ENCODE assay signal across 11 cellular contexts in genomic region chr5:150137168-150137957, GRCh38. TPM values are rescaled to one million over a fixed set of nuclear protein-coding genes. Genes with fewer than 3 reads are reported as not detected.
DNase-seq lines count a peak whose midpoint lies in the region; ATAC-seq and TF ChIP-seq lines count a peak whose summit lies in the region.
"Had no signal": no experiment of that assay in that cellular context is flagged by ENCODE, and none has a peak within 500 bp of the region (broad histone marks: within the 10 kb centered on the region; RNA-seq: fewer than 3 reads in every experiment).

No MANE protein-coding gene starts in this region.

- no peak for TF ChIP-seq POLR2A in stomach (IDR thresholded peaks at IDR 0.05)

- peak overlapping the region in 1 of 2 experiments; percentile 5; a peak in 1 of 5 replicates for H3K4me3 Mint-ChIP-seq in H9
- H3K4me3 Mint-ChIP-seq in activated T-cell treated with anti-CD3 and anti-CD28 coated beads, Interleukin-2, amount 50 U/mL, for 4 hours, result no peak overlapping the region
- H3K4me3 Mint-ChIP-seq in natural killer cell treated with Interleukin-12 subunit alpha and Interleukin-12 subunit beta and Interleukin-15 and Interleukin-18, amount 100 ng/mL, for 72 hours, result no peak overlapping the region
- no peak overlapping the region for H3K4me3 Mint-ChIP-seq in glutamatergic neuron (ENCODE audit: unreplicated experiment)

- H3K4me1 ChIP-seq in H9 (ENCODE audit: insufficient read depth, low read length) (peaks cover 17% of the 10 kb centered on the region; the same call in 1 of the 2 replicates), stomach (peaks cover 48 to 66% (median 58%) of the 10 kb centered on the region in 4 donors)

- TF ChIP-seq EP300 in stomach (IDR thresholded peaks at IDR 0.05), result no peak

- no peak overlapping the region for H4K8ac ChIP-seq in H9 (replicated peaks; ENCODE audit: insufficient read length, low read depth, low read length)

- H3K23ac ChIP-seq in H9 (ENCODE audit: insufficient read length, low read depth, low read length), result no peak overlapping the region

- H3K23me2 ChIP-seq in H9 (ENCODE audit: insufficient read length, low read depth, low read length, poor library complexity, severe bottlenecking), result no peaks in the 10 kb centered on the region

- peak; percentile 34 for ATAC-seq in left colon
- no peak for ATAC-seq in activated T-cell treated with anti-CD3 and anti-CD28 coated beads, Interleukin-2, amount 50 U/mL, for 4 hours
- ATAC-seq in natural killer cell treated with Interleukin-12 subunit alpha and Interleukin-12 subunit beta and Interleukin-15 and Interleukin-18, amount 100 ng/mL, for 72 hours, result no peak

- no peak overlapping the region for H3K9ac ChIP-seq in H9 (ENCODE audit: extremely low read depth, insufficient read length, low read length)

- H3K27ac ChIP-seq in H9 (ENCODE audit: insufficient read length, low read depth, low read length), result no peak overlapping the region
- H3K27ac ChIP-seq in caudate nucleus (ENCODE audit: low read depth, low read length), result peak overlapping the region; percentile 82
- peak overlapping the region in 4 of 5 donors; percentile 73 to 85 (median 82) for H3K27ac ChIP-seq in stomach

- H4K5ac ChIP-seq in H9 (ENCODE audit: insufficient read length, low read depth, low read length), result no peak overlapping the region

- no peak overlapping the region for H4K91ac ChIP-seq in H9 (ENCODE audit: insufficient read length, low read depth, low read length)

- DNase-seq in H9 (peak; percentile 77), caudate nucleus (lab: John Stamatoyannopoulos, UW) (no peak), left colon (no peak), stomach (peak; percentile 38), MG63 (no peak), glutamatergic neuron (no peak)
- no peak for DNase-seq in activated T-cell treated with anti-CD3 and anti-CD28 coated beads, Interleukin-2, amount 50 U/mL, for 4 hours
- DNase-seq in natural killer cell treated with Interleukin-12 subunit alpha and Interleukin-12 subunit beta and Interleukin-15 and Interleukin-18, amount 100 ng/mL, for 72 hours (ENCODE audit: low spot score), result no peak
- DNase-seq: NCI-H1105 treated with DMSO at 0.1 percent for 48 hours had no signal

- no peaks in the 10 kb centered on the region for H3K27me3 ChIP-seq in H9 (ENCODE audit: insufficient read depth, low read length)
- no peaks in the 10 kb centered on the region for H3K27me3 ChIP-seq in stomach
- no peaks in the 10 kb centered on the region for H3K27me3 ChIP-seq in MG63

- no peaks in the 10 kb centered on the region for H3K79me1 ChIP-seq in H9 (ENCODE audit: insufficient read depth, low read depth, low read length, poor library complexity, severe bottlenecking)

- H3K79me2 ChIP-seq in H9 (ENCODE audit: insufficient read depth, low read length), result no peaks in the 10 kb centered on the region

- peaks cover 39 to 56% of the 10 kb centered on the region in 2 experiments for H3K4me1 Mint-ChIP-seq in H9
- H3K4me1 Mint-ChIP-seq in activated T-cell treated with anti-CD3 and anti-CD28 coated beads, Interleukin-2, amount 50 U/mL, for 4 hours (ENCODE audit: low read depth), result no peaks in the 10 kb centered on the region
- H3K4me1 Mint-ChIP-seq in natural killer cell treated with Interleukin-12 subunit alpha and Interleukin-12 subunit beta and Interleukin-15 and Interleukin-18, amount 100 ng/mL, for 72 hours (ENCODE audit: low read depth in 2 of 2), result peaks cover 14 to 20% of the 10 kb centered on the region in 2 donors
- H3K4me1 Mint-ChIP-seq in glutamatergic neuron (ENCODE audit: low read depth, unreplicated experiment), result peaks cover 21% of the 10 kb centered on the region

- H2BK120ac ChIP-seq in H9 (ENCODE audit: low read depth, low read length, poor library complexity, severe bottlenecking), result no peak overlapping the region

- H3T11ph ChIP-seq in H9 (ENCODE audit: low read length), result no peak overlapping the region

- no peak for TF ChIP-seq CTCF in H9 (conservative IDR thresholded peaks at IDR 0.05)
- TF ChIP-seq CTCF in stomach (IDR thresholded peaks at IDR 0.05), result no peak
- TF ChIP-seq CTCF in glutamatergic neuron (IDR thresholded peaks at IDR 0.05; ENCODE audit: partially characterized antibody, unreplicated experiment), result no peak

- no peaks in the 10 kb centered on the region for H3K9me3 Mint-ChIP-seq in H9
- H3K9me3 Mint-ChIP-seq in activated T-cell treated with anti-CD3 and anti-CD28 coated beads, Interleukin-2, amount 50 U/mL, for 4 hours, result no peaks in the 10 kb centered on the region
- no peaks in the 10 kb centered on the region for H3K9me3 Mint-ChIP-seq in natural killer cell treated with Interleukin-12 subunit alpha and Interleukin-12 subunit beta and Interleukin-15 and Interleukin-18, amount 100 ng/mL, for 72 hours
- peaks cover 5% of the 10 kb centered on the region for H3K9me3 Mint-ChIP-seq in glutamatergic neuron (ENCODE audit: unreplicated experiment)

- intact Hi-C loops in left colon (cut with DNase I, micrococcal nuclease) (no loop called here), stomach (cut with DNase I; ENCODE audit: low total_unique reads) (no loop called here)

- H3K27ac Mint-ChIP-seq in H9, result peak overlapping the region in 1 of 3 experiments; percentile 95; a peak in 3 of 7 replicates
- H3K27ac Mint-ChIP-seq in natural killer cell treated with Interleukin-12 subunit alpha and Interleukin-12 subunit beta and Interleukin-15 and Interleukin-18, amount 100 ng/mL, for 72 hours, result peak overlapping the region in 1 of 2 donors; percentile 4
- H3K27ac Mint-ChIP-seq in glutamatergic neuron (ENCODE audit: unreplicated experiment), result no peak overlapping the region

- no peaks in the 10 kb centered on the region for H3K9me3 ChIP-seq in H9 (ENCODE audit: control insufficient read depth, low read depth, low read length)
- no peaks in the 10 kb centered on the region for H3K9me3 ChIP-seq in stomach
- H3K9me3 ChIP-seq in MG63, result no peaks in the 10 kb centered on the region

- H3K14ac ChIP-seq in H9 (ENCODE audit: insufficient read depth, low read length), result peak overlapping the region; percentile 32; the same call in 1 of the 2 replicates

- H3K4me2 ChIP-seq in H9 (ENCODE audit: insufficient read depth, insufficient read length, low read length), result no peak overlapping the region

- no CpG with 5 or more reads among the region's 12 CpGs for WGBS in H9 (ENCODE audit: extremely low coverage, insufficient read length, low lambda C conversion rate)
- 28 to 49% (median 36%) methylated on average over 10 to 12 of the region's 12 CpGs for WGBS in stomach, 5 donors

- no peak overlapping the region for H2AK5ac ChIP-seq in H9 (ENCODE audit: insufficient read length, low read length)

- H3K18ac ChIP-seq in H9 (ENCODE audit: insufficient read length, low read depth, low read length), result peak overlapping the region; percentile 11

- peaks cover 2% of the 10 kb centered on the region for H4K20me1 ChIP-seq in H9 (ENCODE audit: control insufficient read depth, insufficient read depth, insufficient read length)

- no peak overlapping the region for H2BK20ac ChIP-seq in H9 (ENCODE audit: low read depth, low read length, poor library complexity, severe bottlenecking)

- no peak overlapping the region for H3K56ac ChIP-seq in H9 (ENCODE audit: insufficient read length, low read depth, low read length)

- no peak overlapping the region for H2BK15ac ChIP-seq in H9 (ENCODE audit: low read depth, low read length)

- H3K36me3 Mint-ChIP-seq in H9 (ENCODE audit: insufficient read depth in 1 of 3, low read depth in 3 of 3) (no peaks in the 10 kb centered on the region), glutamatergic neuron (ENCODE audit: unreplicated experiment) (no peaks in the 10 kb centered on the region)
- H3K36me3 Mint-ChIP-seq in activated T-cell treated with anti-CD3 and anti-CD28 coated beads, Interleukin-2, amount 50 U/mL, for 4 hours (ENCODE audit: insufficient read depth), result no peaks in the 10 kb centered on the region
- H3K36me3 Mint-ChIP-seq in natural killer cell treated with Interleukin-12 subunit alpha and Interleukin-12 subunit beta and Interleukin-15 and Interleukin-18, amount 100 ng/mL, for 72 hours, result no peaks in the 10 kb centered on the region

- H3K4ac ChIP-seq in H9 (ENCODE audit: low read depth, low read length), result no peak overlapping the region; the same call in 1 of the 2 replicates

- no peak overlapping the region for H2BK12ac ChIP-seq in H9 (ENCODE audit: insufficient read length, low read depth, low read length)

- H2AFZ ChIP-seq in H9 (ENCODE audit: low read length), result no peak overlapping the region

- H3K4me3 ChIP-seq in stomach (no peak overlapping the region), MG63 (no peak overlapping the region)

- H3K36me3 ChIP-seq in stomach (peaks cover 0 to 23% (median 9%) of the 10 kb centered on the region in 4 donors), MG63 (peaks cover 10% of the 10 kb centered on the region)

- peaks cover 51% of the 10 kb centered on the region for H3K27me3 Mint-ChIP-seq in H9 (ENCODE audit: low read depth)
- peaks cover 2% of the 10 kb centered on the region for H3K27me3 Mint-ChIP-seq in activated T-cell treated with anti-CD3 and anti-CD28 coated beads, Interleukin-2, amount 50 U/mL, for 4 hours (ENCODE audit: low read depth)
- no peaks in the 10 kb centered on the region for H3K27me3 Mint-ChIP-seq in natural killer cell treated with Interleukin-12 subunit alpha and Interleukin-12 subunit beta and Interleukin-15 and Interleukin-18, amount 100 ng/mL, for 72 hours
- peaks cover 15% of the 10 kb centered on the region for H3K27me3 Mint-ChIP-seq in glutamatergic neuron (ENCODE audit: unreplicated experiment)

- no peak overlapping the region for H2BK5ac ChIP-seq in H9 (ENCODE audit: insufficient read length, low read length)

RNA-seq across cellular contexts. Expression of gene PDGFRB, which starts 18.3 kb away (rescaled TPM):
- total RNA-seq in H9 (2021), result 2.2 and 3.9 TPM in 2 replicates
- total RNA-seq in left colon, result 10 to 100 TPM; 14.2 to 26.0 TPM
- 10 to 100 TPM; 16.5 to 71.2 (median 53.1) TPM for total RNA-seq in stomach
- 1 to 10 TPM; 4.7 to 9.1 (median 6.9) TPM for polyA plus RNA-seq in stomach
- under 1 TPM; 0.19 to 0.40 (median 0.37) TPM for total RNA-seq in activated T-cell treated with anti-CD3 and anti-CD28 coated beads, Interleukin-2, amount 50 U/mL, for 4 hours
- total RNA-seq in MG63 (2014; rRNA removed; shearing (Covaris generic); ENCODE audit: low replicate concordance), result 6.1 and 10.4 TPM in 2 replicates
- 1 to 10 TPM; 4.4 to 9.0 TPM for total RNA-seq in natural killer cell treated with Interleukin-12 subunit alpha and Interleukin-12 subunit beta and Interleukin-15 and Interleukin-18, amount 100 ng/mL, for 72 hours
- total RNA-seq in glutamatergic neuron (ENCODE audit: unreplicated experiment), result 2.9 TPM

RNA-seq across cellular contexts. Expression of gene CDX1, which starts 29.2 kb away (rescaled TPM):
- total RNA-seq in H9 (2021) (0.22 TPM in 1 of 2 replicates, not detected in the other), left colon (100 to 1,000 TPM; 323 to 423 TPM), stomach (100 to 1,000 TPM in 1 of 5 donors, 1 to 10 TPM in 1, not detected in 3; 2.0 to 472 TPM), glutamatergic neuron (ENCODE audit: unreplicated experiment) (not detected)
- polyA plus RNA-seq in stomach, result under 1 TPM in 1 of 3 donors, not detected in 2; 0.31 TPM
- total RNA-seq in activated T-cell treated with anti-CD3 and anti-CD28 coated beads, Interleukin-2, amount 50 U/mL, for 4 hours, result under 1 TPM in 1 of 3 donors, not detected in 2; 0.13 TPM
- total RNA-seq in MG63 (2014; rRNA removed; shearing (Covaris generic); ENCODE audit: low replicate concordance), result 0.07 TPM in 1 of 2 replicates, not detected in the other
- total RNA-seq in natural killer cell treated with Interleukin-12 subunit alpha and Interleukin-12 subunit beta and Interleukin-15 and Interleukin-18, amount 100 ng/mL, for 72 hours, result not detected
- total RNA-seq: activated CD8-positive, alpha-beta memory T cell treated with anti-CD3 and anti-CD28 coated beads for 36 hours had no signal

RNA-seq across cellular contexts. Expression of gene CSF1R, which starts 51.0 kb away (rescaled TPM):
- total RNA-seq in H9 (2021) (0.13 TPM in 1 of 2 replicates, not detected in the other), left colon (10 to 100 TPM in 1 of 2 donors, 1 to 10 TPM in 1; 6.9 to 32.2 TPM), stomach (100 to 1,000 TPM in 1 of 5 donors, 10 to 100 TPM in 4; 17.8 to 235 (median 34.9) TPM), glutamatergic neuron (ENCODE audit: unreplicated experiment) (not detected)
- 10 to 100 TPM in 1 of 3 donors, 1 to 10 TPM in 2; 3.0 to 10.2 (median 8.5) TPM for polyA plus RNA-seq in stomach
- under 1 TPM; 0.10 to 0.46 (median 0.26) TPM for total RNA-seq in activated T-cell treated with anti-CD3 and anti-CD28 coated beads, Interleukin-2, amount 50 U/mL, for 4 hours
- 0.26 TPM in 1 of 2 replicates, not detected in the other for total RNA-seq in MG63 (2014; rRNA removed; shearing (Covaris generic); ENCODE audit: low replicate concordance)
- total RNA-seq in natural killer cell treated with Interleukin-12 subunit alpha and Interleukin-12 subunit beta and Interleukin-15 and Interleukin-18, amount 100 ng/mL, for 72 hours, result 1 to 10 TPM in 1 of 2 donors, not detected in 1; 1.4 TPM
- total RNA-seq: activated CD8-positive, alpha-beta memory T cell treated with anti-CD3 and anti-CD28 coated beads for 36 hours had no signal

RNA-seq across cellular contexts. Expression of gene SLC6A7, which starts 52.5 kb away (rescaled TPM):
- total RNA-seq in H9 (2021) (not detected in 2 replicates), left colon (10 to 100 TPM; 13.2 to 30.4 TPM), stomach (10 to 100 TPM in 1 of 5 donors, not detected in 4; 29.3 TPM), glutamatergic neuron (ENCODE audit: unreplicated experiment) (not detected)
- not detected for polyA plus RNA-seq in stomach
- not detected for total RNA-seq in activated T-cell treated with anti-CD3 and anti-CD28 coated beads, Interleukin-2, amount 50 U/mL, for 4 hours
- total RNA-seq in MG63 (2014; rRNA removed; shearing (Covaris generic); ENCODE audit: low replicate concordance), result not detected in 2 replicates
- not detected for total RNA-seq in natural killer cell treated with Interleukin-12 subunit alpha and Interleukin-12 subunit beta and Interleukin-15 and Interleukin-18, amount 100 ng/mL, for 72 hours
- total RNA-seq: activated CD8-positive, alpha-beta memory T cell treated with anti-CD3 and anti-CD28 coated beads for 36 hours; mesenteric fat pad had no signal

Comparison
In these comparisons a context has a peak if more than half of its experiments do, and no peak if none do; other contexts are left out.
1. DNase-seq: peak in H9 (single experiment) and stomach (single experiment); none in caudate nucleus (0 of 61), left colon (0 of 2), activated T-cell treated with anti-CD3 and anti-CD28 coated beads, Interleukin-2, amount 50 U/mL, for 4 hours (single experiment), MG63 (single experiment), natural killer cell treated with Interleukin-12 subunit alpha and Interleukin-12 subunit beta and Interleukin-15 and Interleukin-18, amount 100 ng/mL, for 72 hours (single experiment) and glutamatergic neuron (single experiment).